ENCODE assay signal across 16 cellular contexts in genomic region chr1:47701741-47702515, GRCh38.
DNase-seq lines count a peak whose midpoint lies in the region; ATAC-seq and TF ChIP-seq lines count a peak whose summit lies in the region.
"Had no signal": no experiment of that assay in that cellular context is flagged by ENCODE, and none has a peak within 500 bp of the region (broad histone marks: within the 10 kb centered on the region; RNA-seq: fewer than 3 reads in every experiment).

No MANE protein-coding gene starts in this region.

- H3K27me3 Mint-ChIP-seq in nephron progenitor cell (ENCODE audit: low read depth, poor library complexity) (peaks cover 32% of the 10 kb centered on the region), osteocyte (ENCODE audit: unreplicated experiment) (peaks cover 9% of the 10 kb centered on the region)

- H3K4me1 Mint-ChIP-seq in nephron progenitor cell (peaks cover 86% of the 10 kb centered on the region), osteocyte (ENCODE audit: unreplicated experiment) (peaks cover 15% of the 10 kb centered on the region)

- no peaks in the 10 kb centered on the region for H3K27me3 ChIP-seq in colonic mucosa
- no peaks in the 10 kb centered on the region for H3K27me3 ChIP-seq in transverse colon

- no peaks in the 10 kb centered on the region for H3K9me3 ChIP-seq in colonic mucosa
- no peaks in the 10 kb centered on the region for H3K9me3 ChIP-seq in transverse colon
- H3K9me3 ChIP-seq: A549 had no signal

- DNase-seq in NCI-H774 (lab: John Stamatoyannopoulos, UW) (peak; percentile 22), colonic mucosa (peak; percentile 88), nephron progenitor cell (no peak), transverse colon (peak; percentile 72), germinal center (ENCODE audit: low spot score) (no peak), osteocyte (ENCODE audit: extremely low spot score, unreplicated experiment) (no peak)
- DNase-seq: CD8-positive, alpha-beta T cell; COR-L47; DMS153; DND-41; GDM1; HCEC 1CT; HFFc6 had no signal

- peak overlapping the region; percentile 11 for H3K4me3 Mint-ChIP-seq in nephron progenitor cell
- no peak overlapping the region for H3K4me3 Mint-ChIP-seq in osteocyte (ENCODE audit: unreplicated experiment)
- H3K4me3 Mint-ChIP-seq: CD14-positive monocyte; CD8-positive, alpha-beta T cell; HFFc6 had no signal

- H3K9ac ChIP-seq in colonic mucosa (ENCODE audit: low read depth in 2 of 2, low read length in 2 of 2) = peak overlapping the region in 1 of 2 donors; percentile 62

- no peak for TF ChIP-seq EP300 in transverse colon (IDR thresholded peaks at IDR 0.05; ENCODE audit: low read depth)

- H3K27ac ChIP-seq in colonic mucosa = peak overlapping the region; percentile 11
- H3K27ac ChIP-seq in transverse colon = peak overlapping the region; percentile 26 to 58 (median 48)
- H3K27ac ChIP-seq: A549 had no signal

- no peak overlapping the region for H3K4me3 ChIP-seq in colonic mucosa
- no peak overlapping the region for H3K4me3 ChIP-seq in transverse colon
- H3K4me3 ChIP-seq: A549 had no signal

- H3K36me3 ChIP-seq in colonic mucosa (no peaks in the 10 kb centered on the region), transverse colon (no peaks in the 10 kb centered on the region)

- no peaks in the 10 kb centered on the region for H3K9me3 Mint-ChIP-seq in nephron progenitor cell
- H3K9me3 Mint-ChIP-seq in osteocyte (ENCODE audit: unreplicated experiment) = no peaks in the 10 kb centered on the region
- H3K9me3 Mint-ChIP-seq: CD14-positive monocyte; CD8-positive, alpha-beta T cell; HFFc6 had no signal

- TF ChIP-seq POLR2A in transverse colon (IDR thresholded peaks at IDR 0.05) = peak; percentile 42

- peaks cover 18% of the 10 kb centered on the region for H3K4me1 ChIP-seq in colonic mucosa
- peaks cover 3 to 53% (median 28%) of the 10 kb centered on the region in 4 donors for H3K4me1 ChIP-seq in transverse colon
- H3K4me1 ChIP-seq: A549 had no signal

- in situ Hi-C loops in transverse colon (cut with MboI; ENCODE audit: low pct_ligation_motif_present in 1 of 4, low pct_unique_long_range_greater_than_20kb in 1 of 4, low sequenced_read_pairs in 3 of 4) = loop anchor here (10.0 to 25.0 kb wide), 4 partner anchors 165 to 515 kb away; partner anchors contain the start of genes PDZK1IP1 (in 4 of the 4) and FOXD2 (in 2 of the 4)

- H3K27ac Mint-ChIP-seq in nephron progenitor cell = no peak overlapping the region
- no peak overlapping the region for H3K27ac Mint-ChIP-seq in osteocyte (ENCODE audit: unreplicated experiment)
- H3K27ac Mint-ChIP-seq: CD8-positive, alpha-beta T cell; HFFc6 had no signal

- H3K36me3 Mint-ChIP-seq in nephron progenitor cell (ENCODE audit: low read depth) (no peaks in the 10 kb centered on the region), osteocyte (ENCODE audit: unreplicated experiment) (no peaks in the 10 kb centered on the region)
- H3K36me3 Mint-ChIP-seq: CD14-positive monocyte; CD8-positive, alpha-beta T cell had no signal

- WGBS in transverse colon (ENCODE audit: low coverage in 1 of 2), 2 donors = 46 to 47% methylated on average over 4 to 9 of the region's 9 CpGs

- intact Hi-C loops in colonic mucosa (cut with DNase I) = no loop called here
- intact Hi-C loops in transverse colon (cut with DNase I; ENCODE audit: low total_unique reads) = no loop called here

- TF ChIP-seq CTCF in colonic mucosa (IDR thresholded peaks at IDR 0.05) (no peak), nephron progenitor cell (IDR thresholded peaks at IDR 0.05) (no peak), transverse colon (IDR thresholded peaks at IDR 0.05) (no peak), osteocyte (IDR thresholded peaks at IDR 0.05) (no peak)

- ATAC-seq in GM19463 (IDR thresholded peaks at IDR 0.05; ENCODE audit: unreplicated experiment) = no peak
- ATAC-seq: A549; CD8-positive, alpha-beta T cell had no signal

Comparison
In these comparisons a context has a peak if more than half of its experiments do, and no peak if none do; other contexts are left out.
1. DNase-seq: peak in NCI-H774 (single experiment), colonic mucosa (single experiment) and transverse colon (single experiment); none in nephron progenitor cell (single experiment), germinal center (single experiment) and osteocyte (single experiment).